Comparison of ENCODE assay signal across 1 cellular context in genomic region chr16:67156146-67156844, GRCh38.
A peak's percentile ranks its signal among the peaks of the same experiment; 100 is the strongest.
TF ChIP-seq lines count a peak whose summit lies in the region.

No MANE protein-coding gene starts in this region.

TF ChIP-seq in HepG2, 621 proteins besides CTCF, POLR2A, EP300 and RAD21:
- TF ChIP-seq ZNF331 (CRISPR knock-in tag; IDR thresholded peaks at IDR 0.05) (peak; percentile 74), ZNF432 (CRISPR knock-in tag; IDR thresholded peaks at IDR 0.05; ENCODE audit: borderline replicate concordance) (no peak), FOXA1 (IDR thresholded peaks at IDR 0.05) (no peak), FOXA1 (CRISPR knock-in tag; IDR thresholded peaks at IDR 0.05) (no peak), MNT (IDR thresholded peaks at IDR 0.05) (peak; percentile 59), RCOR2 (CRISPR knock-in tag; IDR thresholded peaks at IDR 0.05) (no peak), ARNT2 (CRISPR knock-in tag; IDR thresholded peaks at IDR 0.05; ENCODE audit: low read depth) (0 out of 2 replicates have a peak, but pooled peaks have one; percentile 1), ZNF607 (CRISPR knock-in tag; IDR thresholded peaks at IDR 0.05; ENCODE audit: borderline replicate concordance) (0 out of 2 replicates have a peak, but pooled peaks have one; percentile 5), ZBTB3 (CRISPR knock-in tag; IDR thresholded peaks at IDR 0.05; ENCODE audit: borderline replicate concordance, low read depth) (no peak), SP5 (CRISPR knock-in tag; IDR thresholded peaks at IDR 0.05; ENCODE audit: borderline replicate concordance, low read depth) (0 out of 2 replicates have a peak, but pooled peaks have one; percentile 11), ZNF772 (CRISPR knock-in tag; IDR thresholded peaks at IDR 0.05) (no peak), HMG20A (CRISPR knock-in tag; IDR thresholded peaks at IDR 0.05; ENCODE audit: borderline replicate concordance) (no peak), CHCHD3 (CRISPR knock-in tag; IDR thresholded peaks at IDR 0.05) (0 out of 2 replicates have a peak, but pooled peaks have one; percentile 44), ZBTB7B (CRISPR knock-in tag; IDR thresholded peaks at IDR 0.05) (0 out of 2 replicates have a peak, but pooled peaks have one; percentile 35), SAP130 (CRISPR knock-in tag; IDR thresholded peaks at IDR 0.05; ENCODE audit: low read depth) (peak; percentile 3; the same call in 1 of the 2 replicates), RARA (CRISPR knock-in tag; IDR thresholded peaks at IDR 0.05) (no peak), NR2F2 (IDR thresholded peaks at IDR 0.05; ENCODE audit: borderline replicate concordance, low read depth) (no peak), MEIS1 (CRISPR knock-in tag; IDR thresholded peaks at IDR 0.05; ENCODE audit: borderline replicate concordance) (peak; percentile 8; the same call in 1 of the 2 replicates), DZIP1 (CRISPR knock-in tag; IDR thresholded peaks at IDR 0.05) (0 out of 2 replicates have a peak, but pooled peaks have one; percentile 27), HNRNPL (IDR thresholded peaks at IDR 0.05; ENCODE audit: low read depth, low read length) (0 out of 2 replicates have a peak, but pooled peaks have one; percentile 54), ZFP82 (CRISPR knock-in tag; IDR thresholded peaks at IDR 0.05; ENCODE audit: borderline replicate concordance) (no peak)
